In the genomic region with DNA sequence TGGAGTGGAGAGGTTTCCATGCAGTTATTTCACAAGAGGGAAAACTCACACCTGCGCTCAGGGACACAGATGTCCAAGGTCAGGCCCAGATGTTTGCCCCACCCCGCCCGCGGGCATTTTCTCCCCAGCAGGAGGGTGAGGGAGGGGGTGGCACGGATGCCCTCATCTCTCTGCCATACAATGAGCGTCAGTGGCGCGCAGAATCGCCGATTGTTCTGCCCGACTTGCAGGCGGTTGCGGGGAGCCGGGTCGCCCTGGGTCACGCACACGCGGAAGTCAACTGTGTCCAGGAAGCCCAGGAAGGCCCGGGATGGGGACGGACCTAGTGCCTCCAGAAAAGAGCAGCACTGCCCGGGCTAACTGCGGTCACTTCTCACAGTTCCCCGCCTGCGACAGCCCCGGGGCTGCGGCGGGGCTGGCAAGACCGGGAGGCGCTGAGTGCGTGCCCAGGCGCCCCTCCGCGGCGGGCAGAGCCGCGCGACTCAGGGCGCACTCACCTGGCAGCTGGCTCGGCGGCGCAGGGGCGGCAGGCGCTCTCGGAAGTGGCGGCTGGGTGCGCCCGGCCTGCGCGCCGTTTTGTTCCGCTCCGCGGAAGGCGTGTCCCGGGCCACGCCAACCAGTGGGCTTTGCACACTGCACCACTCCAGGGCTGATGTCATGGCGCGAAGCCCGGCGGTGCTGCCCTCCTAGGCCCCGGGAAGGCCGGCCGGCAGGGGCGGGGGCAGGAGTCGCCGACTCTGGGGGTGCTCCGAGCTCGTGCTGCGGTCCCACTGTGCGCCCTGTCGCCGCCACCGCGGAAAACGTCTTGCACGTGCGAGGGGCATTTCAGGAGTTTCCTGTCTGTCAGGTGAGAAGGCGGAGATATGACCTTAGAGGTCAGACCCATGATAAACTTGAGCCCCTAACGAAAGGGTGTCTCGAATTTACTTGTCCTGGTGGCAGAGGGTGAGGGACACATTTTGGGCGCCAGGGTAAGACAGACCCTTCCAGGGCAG, we compare ENCODE assay signal across 1 cellular context.
TF ChIP-seq lines count a peak whose summit lies in the region.

CSRP1 (minus strand) TSS at position 551 of the 995 bp plus-strand sequence. CDS start 10,820 bp downstream, outside the sequence.

TF ChIP-seq in WTC11, 78 proteins besides CTCF, POLR2A, EP300 and RAD21 (continued from another document and continues in another):
- TF ChIP-seq, protein P1, sequence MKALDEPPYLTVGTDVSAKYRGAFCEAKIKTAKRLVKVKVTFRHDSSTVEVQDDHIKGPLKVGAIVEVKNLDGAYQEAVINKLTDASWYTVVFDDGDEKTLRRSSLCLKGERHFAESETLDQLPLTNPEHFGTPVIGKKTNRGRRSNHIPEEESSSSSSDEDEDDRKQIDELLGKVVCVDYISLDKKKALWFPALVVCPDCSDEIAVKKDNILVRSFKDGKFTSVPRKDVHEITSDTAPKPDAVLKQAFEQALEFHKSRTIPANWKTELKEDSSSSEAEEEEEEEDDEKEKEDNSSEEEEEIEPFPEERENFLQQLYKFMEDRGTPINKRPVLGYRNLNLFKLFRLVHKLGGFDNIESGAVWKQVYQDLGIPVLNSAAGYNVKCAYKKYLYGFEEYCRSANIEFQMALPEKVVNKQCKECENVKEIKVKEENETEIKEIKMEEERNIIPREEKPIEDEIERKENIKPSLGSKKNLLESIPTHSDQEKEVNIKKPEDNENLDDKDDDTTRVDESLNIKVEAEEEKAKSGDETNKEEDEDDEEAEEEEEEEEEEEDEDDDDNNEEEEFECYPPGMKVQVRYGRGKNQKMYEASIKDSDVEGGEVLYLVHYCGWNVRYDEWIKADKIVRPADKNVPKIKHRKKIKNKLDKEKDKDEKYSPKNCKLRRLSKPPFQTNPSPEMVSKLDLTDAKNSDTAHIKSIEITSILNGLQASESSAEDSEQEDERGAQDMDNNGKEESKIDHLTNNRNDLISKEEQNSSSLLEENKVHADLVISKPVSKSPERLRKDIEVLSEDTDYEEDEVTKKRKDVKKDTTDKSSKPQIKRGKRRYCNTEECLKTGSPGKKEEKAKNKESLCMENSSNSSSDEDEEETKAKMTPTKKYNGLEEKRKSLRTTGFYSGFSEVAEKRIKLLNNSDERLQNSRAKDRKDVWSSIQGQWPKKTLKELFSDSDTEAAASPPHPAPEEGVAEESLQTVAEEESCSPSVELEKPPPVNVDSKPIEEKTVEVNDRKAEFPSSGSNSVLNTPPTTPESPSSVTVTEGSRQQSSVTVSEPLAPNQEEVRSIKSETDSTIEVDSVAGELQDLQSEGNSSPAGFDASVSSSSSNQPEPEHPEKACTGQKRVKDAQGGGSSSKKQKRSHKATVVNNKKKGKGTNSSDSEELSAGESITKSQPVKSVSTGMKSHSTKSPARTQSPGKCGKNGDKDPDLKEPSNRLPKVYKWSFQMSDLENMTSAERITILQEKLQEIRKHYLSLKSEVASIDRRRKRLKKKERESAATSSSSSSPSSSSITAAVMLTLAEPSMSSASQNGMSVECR (CRISPR knock-in tag; IDR thresholded peaks at IDR 0.05; ENCODE audit: borderline replicate concordance): 0 out of 2 replicates have a peak, but pooled peaks have one; percentile 33
- no peak; the same call in 1 of the 2 replicates for TF ChIP-seq ZBTB43 (CRISPR knock-in tag; IDR thresholded peaks at IDR 0.05)
- TF ChIP-seq TCF7 (CRISPR knock-in tag; IDR thresholded peaks at IDR 0.05; ENCODE audit: low read depth): no peak
- peak; percentile 85 for TF ChIP-seq FOXP1 (CRISPR knock-in tag; IDR thresholded peaks at IDR 0.05; ENCODE audit: borderline replicate concordance)
- no peak for TF ChIP-seq ATF3 (CRISPR knock-in tag; conservative IDR thresholded peaks at IDR 0.05)
- no peak for TF ChIP-seq ZNF138 (CRISPR knock-in tag; conservative IDR thresholded peaks at IDR 0.05)
- no peak for TF ChIP-seq ZNF396 (CRISPR knock-in tag; IDR thresholded peaks at IDR 0.05; ENCODE audit: borderline replicate concordance)
- no peak for TF ChIP-seq CREB1 (CRISPR knock-in tag; IDR thresholded peaks at IDR 0.05)
- no peak for TF ChIP-seq GRHL2 (CRISPR knock-in tag; IDR thresholded peaks at IDR 0.05; ENCODE audit: insufficient replicate concordance, severe bottlenecking)
- no peak for TF ChIP-seq ZNF512 (CRISPR knock-in tag; IDR thresholded peaks at IDR 0.05; ENCODE audit: borderline replicate concordance)
- TF ChIP-seq TEAD1 (CRISPR knock-in tag; IDR thresholded peaks at IDR 0.05): 0 out of 2 replicates have a peak, but pooled peaks have one; percentile 51
- TF ChIP-seq KAT7 (CRISPR knock-in tag; IDR thresholded peaks at IDR 0.05; ENCODE audit: borderline replicate concordance): peak; percentile 80; the same call in 1 of the 2 replicates
- TF ChIP-seq TP53 (CRISPR knock-in tag; IDR thresholded peaks at IDR 0.05): no peak
- TF ChIP-seq, protein P2, sequence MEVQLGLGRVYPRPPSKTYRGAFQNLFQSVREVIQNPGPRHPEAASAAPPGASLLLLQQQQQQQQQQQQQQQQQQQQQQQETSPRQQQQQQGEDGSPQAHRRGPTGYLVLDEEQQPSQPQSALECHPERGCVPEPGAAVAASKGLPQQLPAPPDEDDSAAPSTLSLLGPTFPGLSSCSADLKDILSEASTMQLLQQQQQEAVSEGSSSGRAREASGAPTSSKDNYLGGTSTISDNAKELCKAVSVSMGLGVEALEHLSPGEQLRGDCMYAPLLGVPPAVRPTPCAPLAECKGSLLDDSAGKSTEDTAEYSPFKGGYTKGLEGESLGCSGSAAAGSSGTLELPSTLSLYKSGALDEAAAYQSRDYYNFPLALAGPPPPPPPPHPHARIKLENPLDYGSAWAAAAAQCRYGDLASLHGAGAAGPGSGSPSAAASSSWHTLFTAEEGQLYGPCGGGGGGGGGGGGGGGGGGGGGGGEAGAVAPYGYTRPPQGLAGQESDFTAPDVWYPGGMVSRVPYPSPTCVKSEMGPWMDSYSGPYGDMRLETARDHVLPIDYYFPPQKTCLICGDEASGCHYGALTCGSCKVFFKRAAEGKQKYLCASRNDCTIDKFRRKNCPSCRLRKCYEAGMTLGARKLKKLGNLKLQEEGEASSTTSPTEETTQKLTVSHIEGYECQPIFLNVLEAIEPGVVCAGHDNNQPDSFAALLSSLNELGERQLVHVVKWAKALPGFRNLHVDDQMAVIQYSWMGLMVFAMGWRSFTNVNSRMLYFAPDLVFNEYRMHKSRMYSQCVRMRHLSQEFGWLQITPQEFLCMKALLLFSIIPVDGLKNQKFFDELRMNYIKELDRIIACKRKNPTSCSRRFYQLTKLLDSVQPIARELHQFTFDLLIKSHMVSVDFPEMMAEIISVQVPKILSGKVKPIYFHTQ (CRISPR knock-in tag; IDR thresholded peaks at IDR 0.05): no peak
- TF ChIP-seq, protein P3, sequence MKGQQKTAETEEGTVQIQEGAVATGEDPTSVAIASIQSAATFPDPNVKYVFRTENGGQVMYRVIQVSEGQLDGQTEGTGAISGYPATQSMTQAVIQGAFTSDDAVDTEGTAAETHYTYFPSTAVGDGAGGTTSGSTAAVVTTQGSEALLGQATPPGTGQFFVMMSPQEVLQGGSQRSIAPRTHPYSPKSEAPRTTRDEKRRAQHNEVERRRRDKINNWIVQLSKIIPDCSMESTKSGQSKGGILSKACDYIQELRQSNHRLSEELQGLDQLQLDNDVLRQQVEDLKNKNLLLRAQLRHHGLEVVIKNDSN (CRISPR knock-in tag; IDR thresholded peaks at IDR 0.05): no peak
- TF ChIP-seq TEAD4 (CRISPR knock-in tag; IDR thresholded peaks at IDR 0.05): no peak
- no peak for TF ChIP-seq NFYB (CRISPR knock-in tag; conservative IDR thresholded peaks at IDR 0.05; ENCODE audit: low read depth)
- TF ChIP-seq ETV6 (CRISPR knock-in tag; IDR thresholded peaks at IDR 0.05): peak; percentile 54
- peak; percentile 65; the same call in 1 of the 2 replicates for TF ChIP-seq MYBL2 (CRISPR knock-in tag; IDR thresholded peaks at IDR 0.05)
- no peak for TF ChIP-seq RORB (CRISPR knock-in tag; IDR thresholded peaks at IDR 0.05)
- TF ChIP-seq IRF2 (CRISPR knock-in tag; IDR thresholded peaks at IDR 0.05; ENCODE audit: borderline replicate concordance, low read depth): no peak
- TF ChIP-seq JAZF1 (CRISPR knock-in tag; IDR thresholded peaks at IDR 0.05): no peak
- TF ChIP-seq, protein P4, sequence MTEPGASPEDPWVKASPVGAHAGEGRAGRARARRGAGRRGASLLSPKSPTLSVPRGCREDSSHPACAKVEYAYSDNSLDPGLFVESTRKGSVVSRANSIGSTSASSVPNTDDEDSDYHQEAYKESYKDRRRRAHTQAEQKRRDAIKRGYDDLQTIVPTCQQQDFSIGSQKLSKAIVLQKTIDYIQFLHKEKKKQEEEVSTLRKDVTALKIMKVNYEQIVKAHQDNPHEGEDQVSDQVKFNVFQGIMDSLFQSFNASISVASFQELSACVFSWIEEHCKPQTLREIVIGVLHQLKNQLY (CRISPR knock-in tag; IDR thresholded peaks at IDR 0.05): no peak
- 0 out of 2 replicates have a peak, but pooled peaks have one; percentile 34 for TF ChIP-seq SP1 (CRISPR knock-in tag; conservative IDR thresholded peaks at IDR 0.05)
- TF ChIP-seq, protein P5, sequence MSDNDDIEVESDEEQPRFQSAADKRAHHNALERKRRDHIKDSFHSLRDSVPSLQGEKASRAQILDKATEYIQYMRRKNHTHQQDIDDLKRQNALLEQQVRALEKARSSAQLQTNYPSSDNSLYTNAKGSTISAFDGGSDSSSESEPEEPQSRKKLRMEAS (CRISPR knock-in tag; IDR thresholded peaks at IDR 0.05): peak; percentile 85
- TF ChIP-seq, protein P6, sequence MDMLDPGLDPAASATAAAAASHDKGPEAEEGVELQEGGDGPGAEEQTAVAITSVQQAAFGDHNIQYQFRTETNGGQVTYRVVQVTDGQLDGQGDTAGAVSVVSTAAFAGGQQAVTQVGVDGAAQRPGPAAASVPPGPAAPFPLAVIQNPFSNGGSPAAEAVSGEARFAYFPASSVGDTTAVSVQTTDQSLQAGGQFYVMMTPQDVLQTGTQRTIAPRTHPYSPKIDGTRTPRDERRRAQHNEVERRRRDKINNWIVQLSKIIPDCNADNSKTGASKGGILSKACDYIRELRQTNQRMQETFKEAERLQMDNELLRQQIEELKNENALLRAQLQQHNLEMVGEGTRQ (CRISPR knock-in tag; IDR thresholded peaks at IDR 0.05): no peak
- 0 out of 2 replicates have a peak, but pooled peaks have one; percentile 21 for TF ChIP-seq FOXK1 (CRISPR knock-in tag; IDR thresholded peaks at IDR 0.05)
- TF ChIP-seq ZNF425 (CRISPR knock-in tag; conservative IDR thresholded peaks at IDR 0.05): no peak
- TF ChIP-seq ATF6 (CRISPR knock-in tag; IDR thresholded peaks at IDR 0.05): no peak
- no peak for TF ChIP-seq ZNF121 (CRISPR knock-in tag; IDR thresholded peaks at IDR 0.05)
- TF ChIP-seq GABPB1 (CRISPR knock-in tag; IDR thresholded peaks at IDR 0.05): peak; percentile 48; the same call in 1 of the 2 replicates
- no peak for TF ChIP-seq NR3C1 (CRISPR knock-in tag; conservative IDR thresholded peaks at IDR 0.05; ENCODE audit: low read depth)
